ENCODE assay signal across 9 cellular contexts in genomic region chr5:132414634-132415377, GRCh38. TPM values are rescaled to one million over a fixed set of nuclear protein-coding genes. Genes with fewer than 3 reads are reported as not detected.
DNase-seq lines count a peak whose midpoint lies in the region; ATAC-seq, FAIRE-seq and TF ChIP-seq lines count a peak whose summit lies in the region.
"Had no signal": no experiment of that assay in that cellular context is flagged by ENCODE, and none has a peak within 500 bp of the region (broad histone marks: within the 10 kb centered on the region; RNA-seq: fewer than 3 reads in every experiment).

No MANE protein-coding gene starts in this region.

- H3K36me3 Mint-ChIP-seq in astrocyte (ENCODE audit: low read depth, unreplicated experiment) (peaks cover 5% of the 10 kb centered on the region), mesothelial cell of epicardium (peaks cover 12% of the 10 kb centered on the region)

- TF ChIP-seq CTCF in astrocyte (IDR thresholded peaks at IDR 0.05; ENCODE audit: insufficient read depth, low read depth, low read length) (no peak), mesothelial cell of epicardium (IDR thresholded peaks at IDR 0.05; ENCODE audit: unreplicated experiment) (no peak)

- H3K4me1 Mint-ChIP-seq in astrocyte (ENCODE audit: low read depth, unreplicated experiment) (peaks cover 47% of the 10 kb centered on the region), mesothelial cell of epicardium (peaks cover 55% of the 10 kb centered on the region)

- H2AFZ ChIP-seq in astrocyte (ENCODE audit: low read depth, low read length), result no peak overlapping the region

- H3K4me2 ChIP-seq in BLaER1 treated with 17β-estradiol and CSF1 and Interleukin-3, amounts not matched to agents 10 nM and 100 nM, result peak overlapping the region; percentile 29 to 98 (median 64)
- peak overlapping the region; percentile 30 for H3K4me2 ChIP-seq in astrocyte (ENCODE audit: low read length)

- H3K79me2 ChIP-seq in astrocyte (ENCODE audit: insufficient read depth, low read length), result peaks cover 21% of the 10 kb centered on the region

- no peak overlapping the region for H3K27ac Mint-ChIP-seq in astrocyte (ENCODE audit: unreplicated experiment)
- H3K27ac Mint-ChIP-seq in mesothelial cell of epicardium, result peak overlapping the region; percentile 91

- peaks cover 65 to 93% (median 88%) of the 10 kb centered on the region in 10 experiments for H3K4me1 ChIP-seq in BLaER1 treated with 17β-estradiol and CSF1 and Interleukin-3, amounts not matched to agents 10 nM and 100 nM
- H3K4me1 ChIP-seq in astrocyte (ENCODE audit: insufficient read depth, low read length), result peaks cover 32% of the 10 kb centered on the region

- DNase-seq in HTR-8/SVneo (ENCODE audit: insufficient read length, low spot score) (peak; percentile 74), astrocyte (ENCODE audit: low read depth) (peak; percentile 77), mesothelial cell of epicardium (ENCODE audit: low spot score in 2 of 2, unreplicated experiment in 2 of 2) (no peak), NCI-H526 (lab: John Stamatoyannopoulos, UW) (no peak), substantia nigra (lab: John Stamatoyannopoulos, UW) (no peak)
- DNase-seq: caudate nucleus had no signal

- peak overlapping the region; percentile 3 for H3K4me3 Mint-ChIP-seq in astrocyte (ENCODE audit: unreplicated experiment)
- H3K4me3 Mint-ChIP-seq in mesothelial cell of epicardium, result no peak overlapping the region

- no peak for ATAC-seq in HG02759 (IDR thresholded peaks at IDR 0.05; ENCODE audit: unreplicated experiment)
- ATAC-seq in GM21737 (IDR thresholded peaks at IDR 0.05; ENCODE audit: unreplicated experiment), result no peak

- no peak overlapping the region for H3K4me3 ChIP-seq in BLaER1 treated with 17β-estradiol and CSF1 and Interleukin-3, amounts not matched to agents 10 nM and 100 nM
- H3K4me3 ChIP-seq in astrocyte (ENCODE audit: insufficient read depth, low read depth, low read length), result no peak overlapping the region

- H3K27me3 ChIP-seq in BLaER1 treated with 17β-estradiol and CSF1 and Interleukin-3, amounts not matched to agents 10 nM and 100 nM, result no peaks in the 10 kb centered on the region
- H3K27me3 ChIP-seq in astrocyte (ENCODE audit: insufficient read depth, low read length), result no peaks in the 10 kb centered on the region

- H3K9me3 ChIP-seq in BLaER1 treated with 17β-estradiol and CSF1 and Interleukin-3, amounts not matched to agents 10 nM and 100 nM (replicated peaks in 1 of 11), result peaks cover 0 to 9% (median 0%) of the 10 kb centered on the region in 11 experiments; a peak in 7 of 22 replicates
- no peaks in the 10 kb centered on the region for H3K9me3 ChIP-seq in astrocyte (ENCODE audit: insufficient read depth, low read depth, low read length)

- H3K27me3 Mint-ChIP-seq in astrocyte (ENCODE audit: low read depth, unreplicated experiment), result no peaks in the 10 kb centered on the region
- H3K27me3 Mint-ChIP-seq in mesothelial cell of epicardium (ENCODE audit: low read depth), result no peaks in the 10 kb centered on the region

- H3K36me3 ChIP-seq in BLaER1 treated with 17β-estradiol and CSF1 and Interleukin-3, amounts not matched to agents 10 nM and 100 nM, result peaks cover 0 to 25% (median 17%) of the 10 kb centered on the region in 11 experiments; a peak in 11 of 22 replicates
- H3K36me3 ChIP-seq in astrocyte (ENCODE audit: insufficient read depth, low read length), result no peaks in the 10 kb centered on the region

- peaks cover 0 to 4% (median 0%) of the 10 kb centered on the region in 11 experiments; a peak in 2 of 22 replicates for H4K20me1 ChIP-seq in BLaER1 treated with 17β-estradiol and CSF1 and Interleukin-3, amounts not matched to agents 10 nM and 100 nM
- no peaks in the 10 kb centered on the region for H4K20me1 ChIP-seq in astrocyte (ENCODE audit: insufficient read depth, low read length)

- peak overlapping the region in 8 of 11 experiments; percentile 2 to 60 (median 32); a peak in 10 of 22 replicates for H3K9ac ChIP-seq in BLaER1 treated with 17β-estradiol and CSF1 and Interleukin-3, amounts not matched to agents 10 nM and 100 nM
- H3K9ac ChIP-seq in astrocyte (ENCODE audit: low read length), result peak overlapping the region; percentile 21

- H3K9me3 Mint-ChIP-seq in astrocyte (ENCODE audit: unreplicated experiment) (no peaks in the 10 kb centered on the region), mesothelial cell of epicardium (peaks cover 4% of the 10 kb centered on the region)

- peak overlapping the region in 9 of 11 experiments; percentile 28 to 100 (median 65); a peak in 17 of 22 replicates for H3K27ac ChIP-seq in BLaER1 treated with 17β-estradiol and CSF1 and Interleukin-3, amounts not matched to agents 10 nM and 100 nM
- H3K27ac ChIP-seq in astrocyte (ENCODE audit: low read depth, low read length) (peak overlapping the region; percentile 30), substantia nigra (ENCODE audit: low read depth, low read length, poor library complexity, severe bottlenecking) (no peak overlapping the region)

- peak; percentile 31 for FAIRE-seq in HTR-8/SVneo (lab: Jason Lieb, UNC)
- FAIRE-seq in astrocyte (lab: Jason Lieb, UNC), result peak; percentile 13

RNA-seq across cellular contexts. Expression of gene SLC22A5, which starts 45.3 kb away (rescaled TPM):
- total RNA-seq in astrocyte (5.8 and 8.3 TPM in 2 replicates), mesothelial cell of epicardium (27.7 to 31.1 TPM (median 30.8 TPM) in 3 replicates)

Comparison
In these comparisons a context has a peak if more than half of its experiments do, and no peak if none do; other contexts are left out.
1. DNase-seq: peak in HTR-8/SVneo (single experiment) and astrocyte (single experiment); none in mesothelial cell of epicardium (0 of 2), NCI-H526 (0 of 2) and substantia nigra (0 of 49).